ENCODE assay signal across 1 cellular context in genomic region chr11:2778630-2779498, GRCh38.
TF ChIP-seq lines count a peak whose summit lies in the region.

No MANE protein-coding gene starts in this region.

TF ChIP-seq in K562, 482 proteins besides CTCF, POLR2A, EP300 and RAD21 (continued from another document and continues in another):
- TF ChIP-seq, protein P1, sequence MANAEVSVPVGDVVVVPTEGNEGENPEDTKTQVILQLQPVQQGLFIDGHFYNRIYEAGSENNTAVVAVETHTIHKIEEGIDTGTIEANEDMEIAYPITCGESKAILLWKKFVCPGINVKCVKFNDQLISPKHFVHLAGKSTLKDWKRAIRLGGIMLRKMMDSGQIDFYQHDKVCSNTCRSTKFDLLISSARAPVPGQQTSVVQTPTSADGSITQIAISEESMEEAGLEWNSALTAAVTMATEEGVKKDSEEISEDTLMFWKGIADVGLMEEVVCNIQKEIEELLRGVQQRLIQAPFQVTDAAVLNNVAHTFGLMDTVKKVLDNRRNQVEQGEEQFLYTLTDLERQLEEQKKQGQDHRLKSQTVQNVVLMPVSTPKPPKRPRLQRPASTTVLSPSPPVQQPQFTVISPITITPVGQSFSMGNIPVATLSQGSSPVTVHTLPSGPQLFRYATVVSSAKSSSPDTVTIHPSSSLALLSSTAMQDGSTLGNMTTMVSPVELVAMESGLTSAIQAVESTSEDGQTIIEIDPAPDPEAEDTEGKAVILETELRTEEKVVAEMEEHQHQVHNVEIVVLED (CRISPR knock-in tag; IDR thresholded peaks at IDR 0.05) = no peak
- TF ChIP-seq TBL1XR1 (IDR thresholded peaks at IDR 0.05; ENCODE audit: low read length in 2 of 2) (peak; percentile 72 to 98; a peak in 3 of 4 replicates), SMAD4 (CRISPR knock-in tag; conservative IDR thresholded peaks at IDR 0.05) (peak; percentile 99), FIP1L1 (IDR thresholded peaks at IDR 0.05; ENCODE audit: low read depth, low read length, poor library complexity, severe bottlenecking) (no peak), ARID4B (CRISPR knock-in tag; IDR thresholded peaks at IDR 0.05) (no peak), C11orf30 (IDR thresholded peaks at IDR 0.05; ENCODE audit: low read depth) (no peak; the same call in none of the 2 replicates), ZNF408 (CRISPR knock-in tag; IDR thresholded peaks at IDR 0.05; ENCODE audit: low read depth) (no peak), KLF6 (CRISPR knock-in tag; IDR thresholded peaks at IDR 0.05; ENCODE audit: borderline replicate concordance) (no peak), MBD2 (IDR thresholded peaks at IDR 0.05; ENCODE audit: borderline replicate concordance, low read depth) (peak; percentile 79), SREBF1 (IDR thresholded peaks at IDR 0.05; ENCODE audit: borderline replicate concordance, low read depth, low read length) (no peak), ZNF217 (CRISPR knock-in tag; IDR thresholded peaks at IDR 0.05) (no peak), ZNF23 (CRISPR knock-in tag; IDR thresholded peaks at IDR 0.05) (no peak), CBFA2T2 (conservative IDR thresholded peaks at IDR 0.05) (peak; percentile 88), PYGO2 (tag; IDR thresholded peaks at IDR 0.05) (no peak), KAT8 (IDR thresholded peaks at IDR 0.05; ENCODE audit: low read depth) (no peak), ZKSCAN3 (CRISPR knock-in tag; IDR thresholded peaks at IDR 0.05) (no peak), ZKSCAN1 (IDR thresholded peaks at IDR 0.05; ENCODE audit: low read depth, low read length) (peak; percentile 75; the same call in 1 of the 2 replicates), ZFP1 (CRISPR knock-in tag; IDR thresholded peaks at IDR 0.05) (no peak), SMARCC2 (IDR thresholded peaks at IDR 0.05; ENCODE audit: low read depth) (peak; percentile 60; the same call in 1 of the 2 replicates), HCFC1 (IDR thresholded peaks at IDR 0.05; ENCODE audit: low read depth, low read length) (no peak; the same call in 1 of the 2 replicates), POLR2AphosphoS5 (IDR thresholded peaks at IDR 0.05; ENCODE audit: control insufficient read depth, insufficient read depth, low read depth, low read length) (peak; percentile 87), KLF1 (tag; IDR thresholded peaks at IDR 0.05) (no peak), TRIM25 (IDR thresholded peaks at IDR 0.05; ENCODE audit: borderline replicate concordance) (no peak), ATF7 (IDR thresholded peaks at IDR 0.05) (no peak), ZNF76 (CRISPR knock-in tag; IDR thresholded peaks at IDR 0.05; ENCODE audit: borderline replicate concordance) (peak; percentile 54; the same call in 1 of the 2 replicates), ZNF140 (CRISPR knock-in tag; IDR thresholded peaks at IDR 0.05) (no peak), GTF3C2 (IDR thresholded peaks at IDR 0.05; ENCODE audit: borderline replicate concordance, extremely low read depth, insufficient read length) (no peak), ESRRA (IDR thresholded peaks at IDR 0.05; ENCODE audit: borderline replicate concordance, low read depth) (peak; percentile 82; the same call in 1 of the 2 replicates), SIN3A (IDR thresholded peaks at IDR 0.05; ENCODE audit: borderline replicate concordance in 2 of 2, control insufficient read depth in 1 of 2, low read depth in 2 of 2, low read length in 2 of 2) (no peak), PHB (CRISPR knock-in tag; IDR thresholded peaks at IDR 0.05) (0 out of 2 replicates have a peak, but pooled peaks have one; percentile 51), KHSRP (IDR thresholded peaks at IDR 0.05) (no peak), SMAD3 (CRISPR knock-in tag; conservative IDR thresholded peaks at IDR 0.05) (no peak; the same call in 1 of the 2 replicates), JUN (IDR thresholded peaks at IDR 0.05; ENCODE audit: borderline replicate concordance, low read depth, low read length) (no peak), JUN (CRISPR knock-in tag; IDR thresholded peaks at IDR 0.05; ENCODE audit: borderline replicate concordance) (peak; percentile 70; the same call in 1 of the 2 replicates), NUFIP1 (IDR thresholded peaks at IDR 0.05; ENCODE audit: partially characterized antibody) (no peak), TOE1 (IDR thresholded peaks at IDR 0.05; ENCODE audit: borderline replicate concordance) (no peak), TOE1 (CRISPR knock-in tag; IDR thresholded peaks at IDR 0.05; ENCODE audit: borderline replicate concordance, low read depth) (no peak), ZZZ3 (IDR thresholded peaks at IDR 0.05) (no peak), SIN3B (IDR thresholded peaks at IDR 0.05; ENCODE audit: low read depth) (no peak), PHF20 (IDR thresholded peaks at IDR 0.05; ENCODE audit: partially characterized antibody) (no peak), CBX2 (IDR thresholded peaks at IDR 0.05; ENCODE audit: insufficient read depth, low read length, poor library complexity, severe bottlenecking) (no peak), SMARCA4 (IDR thresholded peaks at IDR 0.05) (peak; percentile 83), RBFOX2 (IDR thresholded peaks at IDR 0.05; ENCODE audit: low read depth, low read length) (no peak; the same call in 1 of the 2 replicates), MTA1 (IDR thresholded peaks at IDR 0.05; ENCODE audit: borderline replicate concordance) (no peak), ZNF239 (CRISPR knock-in tag; IDR thresholded peaks at IDR 0.05) (no peak), HDGF (IDR thresholded peaks at IDR 0.05) (peak; percentile 85; the same call in 1 of the 2 replicates), EWSR1 (IDR thresholded peaks at IDR 0.05; ENCODE audit: borderline replicate concordance, low read depth, partially characterized antibody) (no peak), NR3C1 (CRISPR knock-in tag; IDR thresholded peaks at IDR 0.05) (no peak), ZNF766 (CRISPR knock-in tag; conservative IDR thresholded peaks at IDR 0.05) (no peak; the same call in none of the 2 replicates), ARID1B (IDR thresholded peaks at IDR 0.05) (peak; percentile 95), MEF2D (tag; conservative IDR thresholded peaks at IDR 0.05; ENCODE audit: low read depth) (peak; percentile 100), ZFPM2 (CRISPR knock-in tag; IDR thresholded peaks at IDR 0.05) (no peak), RFX1 (IDR thresholded peaks at IDR 0.05) (peak; percentile 95)
- TF ChIP-seq, protein P2, sequence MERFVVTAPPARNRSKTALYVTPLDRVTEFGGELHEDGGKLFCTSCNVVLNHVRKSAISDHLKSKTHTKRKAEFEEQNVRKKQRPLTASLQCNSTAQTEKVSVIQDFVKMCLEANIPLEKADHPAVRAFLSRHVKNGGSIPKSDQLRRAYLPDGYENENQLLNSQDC (CRISPR knock-in tag; IDR thresholded peaks at IDR 0.05) = no peak
- TF ChIP-seq, protein P3, sequence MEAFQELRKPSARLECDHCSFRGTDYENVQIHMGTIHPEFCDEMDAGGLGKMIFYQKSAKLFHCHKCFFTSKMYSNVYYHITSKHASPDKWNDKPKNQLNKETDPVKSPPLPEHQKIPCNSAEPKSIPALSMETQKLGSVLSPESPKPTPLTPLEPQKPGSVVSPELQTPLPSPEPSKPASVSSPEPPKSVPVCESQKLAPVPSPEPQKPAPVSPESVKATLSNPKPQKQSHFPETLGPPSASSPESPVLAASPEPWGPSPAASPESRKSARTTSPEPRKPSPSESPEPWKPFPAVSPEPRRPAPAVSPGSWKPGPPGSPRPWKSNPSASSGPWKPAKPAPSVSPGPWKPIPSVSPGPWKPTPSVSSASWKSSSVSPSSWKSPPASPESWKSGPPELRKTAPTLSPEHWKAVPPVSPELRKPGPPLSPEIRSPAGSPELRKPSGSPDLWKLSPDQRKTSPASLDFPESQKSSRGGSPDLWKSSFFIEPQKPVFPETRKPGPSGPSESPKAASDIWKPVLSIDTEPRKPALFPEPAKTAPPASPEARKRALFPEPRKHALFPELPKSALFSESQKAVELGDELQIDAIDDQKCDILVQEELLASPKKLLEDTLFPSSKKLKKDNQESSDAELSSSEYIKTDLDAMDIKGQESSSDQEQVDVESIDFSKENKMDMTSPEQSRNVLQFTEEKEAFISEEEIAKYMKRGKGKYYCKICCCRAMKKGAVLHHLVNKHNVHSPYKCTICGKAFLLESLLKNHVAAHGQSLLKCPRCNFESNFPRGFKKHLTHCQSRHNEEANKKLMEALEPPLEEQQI (IDR thresholded peaks at IDR 0.05) = no peak
- TF ChIP-seq, protein P4, sequence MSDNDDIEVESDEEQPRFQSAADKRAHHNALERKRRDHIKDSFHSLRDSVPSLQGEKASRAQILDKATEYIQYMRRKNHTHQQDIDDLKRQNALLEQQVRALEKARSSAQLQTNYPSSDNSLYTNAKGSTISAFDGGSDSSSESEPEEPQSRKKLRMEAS (CRISPR knock-in tag; IDR thresholded peaks at IDR 0.05) = peak; percentile 60
- TF ChIP-seq, protein P5, sequence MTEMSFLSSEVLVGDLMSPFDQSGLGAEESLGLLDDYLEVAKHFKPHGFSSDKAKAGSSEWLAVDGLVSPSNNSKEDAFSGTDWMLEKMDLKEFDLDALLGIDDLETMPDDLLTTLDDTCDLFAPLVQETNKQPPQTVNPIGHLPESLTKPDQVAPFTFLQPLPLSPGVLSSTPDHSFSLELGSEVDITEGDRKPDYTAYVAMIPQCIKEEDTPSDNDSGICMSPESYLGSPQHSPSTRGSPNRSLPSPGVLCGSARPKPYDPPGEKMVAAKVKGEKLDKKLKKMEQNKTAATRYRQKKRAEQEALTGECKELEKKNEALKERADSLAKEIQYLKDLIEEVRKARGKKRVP (CRISPR knock-in tag; IDR thresholded peaks at IDR 0.05) = peak; percentile 62; the same call in 1 of the 2 replicates
- TF ChIP-seq, protein P6, sequence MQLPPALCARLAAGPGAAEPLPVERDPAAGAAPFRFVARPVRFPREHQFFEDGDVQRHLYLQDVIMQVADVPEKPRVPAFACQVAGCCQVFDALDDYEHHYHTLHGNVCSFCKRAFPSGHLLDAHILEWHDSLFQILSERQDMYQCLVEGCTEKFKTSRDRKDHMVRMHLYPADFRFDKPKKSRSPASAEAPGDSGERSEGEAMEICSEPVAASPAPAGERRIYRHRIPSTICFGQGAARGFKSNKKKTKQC (CRISPR knock-in tag; IDR thresholded peaks at IDR 0.05) = peak; percentile 64; the same call in 1 of the 2 replicates
